In the genomic region with DNA sequence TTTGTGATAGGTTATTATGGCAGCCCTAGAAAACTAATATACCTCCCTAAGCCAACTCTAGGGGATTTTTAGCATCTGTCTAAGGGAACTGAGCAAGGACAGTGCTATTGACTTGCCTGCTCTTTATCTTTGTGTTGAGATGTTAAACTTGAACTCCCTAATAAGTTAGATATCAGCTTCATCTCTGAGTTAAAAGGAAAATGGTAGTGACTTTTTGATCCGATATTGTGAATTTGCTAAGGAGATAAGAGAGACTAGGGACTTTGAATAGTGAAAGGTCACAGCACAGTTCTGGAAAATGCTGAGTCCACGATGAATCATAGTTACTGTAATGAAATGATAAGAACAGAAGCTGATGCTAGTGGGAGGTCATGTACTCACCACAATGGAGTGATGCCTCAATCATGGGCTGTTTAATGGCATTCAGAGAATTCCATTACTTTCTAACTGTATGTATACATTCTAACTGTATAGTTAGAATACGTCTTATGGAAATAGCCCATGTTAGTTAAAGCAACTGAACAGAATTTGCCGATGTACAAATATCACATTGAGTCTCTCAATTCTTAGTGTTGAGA, we compare ENCODE assay signal across 13 cellular contexts.
DNase-seq lines count a peak whose midpoint lies in the region; ATAC-seq lines count a peak whose summit lies in the region.
"Had no signal": no experiment of that assay in that cellular context is flagged by ENCODE, and none has a peak within 500 bp of the region (broad histone marks: within the 10 kb centered on the region; RNA-seq: fewer than 3 reads in every experiment).

No MANE protein-coding gene starts in this region.

- DNase-seq in AG08396 (ENCODE audit: low spot score) (peak; percentile 3), HPDE6-E6E7 (ENCODE audit: extremely low spot score) (peak; percentile 14), adipocyte (ENCODE audit: low read depth) (peak; percentile 44), inferior parietal cortex (ENCODE audit: extremely low spot score) (peak; percentile 32), NCI-H82 (lab: John Stamatoyannopoulos, UW) (no peak), GOT3 (lab: John Stamatoyannopoulos, UW) (no peak)
- DNase-seq in stimulated activated CD4-positive, alpha-beta T cell treated with anti-CD3 and anti-CD28 coated beads, Interleukin-2, amount 100 ng/mL, for 24 hours: no peak
- DNase-seq: activated CD8-positive, alpha-beta memory T cell treated with anti-CD3 and anti-CD28 coated beads, Interleukin-2, amount 50 U/mL, for 48 hours; endodermal cell; MV-4-11; NCI-H446 treated with DMSO at 0.1 percent for 48 hours; WERI-Rb-1 had no signal

- no peaks in the 10 kb centered on the region for H3K36me3 ChIP-seq in adipocyte (ENCODE audit: control insufficient read depth, insufficient read depth, low read length, severe bottlenecking)
- H3K36me3 ChIP-seq: WERI-Rb-1 had no signal

- no peak overlapping the region for H3K9ac ChIP-seq in adipocyte (ENCODE audit: low read length)

- no peak for ATAC-seq in HG02571 (IDR thresholded peaks at IDR 0.05; ENCODE audit: unreplicated experiment)

- no peaks in the 10 kb centered on the region for H3K9me3 ChIP-seq in adipocyte (ENCODE audit: control insufficient read depth, low read length)

- no peaks in the 10 kb centered on the region for H3K27me3 ChIP-seq in adipocyte (replicated peaks; ENCODE audit: control insufficient read depth, insufficient read depth, low read length)

- H3K4me3 ChIP-seq in adipocyte (ENCODE audit: low read length): no peak overlapping the region

- H3K4me1 ChIP-seq in adipocyte (ENCODE audit: control insufficient read depth, insufficient read depth, low read length): peaks cover 10% of the 10 kb centered on the region

Comparison
In these comparisons a context has a peak if more than half of its experiments do, and no peak if none do; other contexts are left out.
1. DNase-seq: peak in AG08396 (single experiment), HPDE6-E6E7 (single experiment), adipocyte (single experiment) and inferior parietal cortex (single experiment); none in NCI-H82 (single experiment), GOT3 (single experiment) and stimulated activated CD4-positive, alpha-beta T cell treated with anti-CD3 and anti-CD28 coated beads, Interleukin-2, amount 100 ng/mL, for 24 hours (0 of 2).